In genomic region chr3:37053337-37053736, GRCh38 we compare ENCODE assay signal across 1 cellular context.
TF ChIP-seq lines count a peak whose summit lies in the region.

No MANE protein-coding gene starts in this region.

TF ChIP-seq in K562, 482 proteins besides CTCF, POLR2A, EP300 and RAD21 (continued from another document):
- TF ChIP-seq, protein P1, sequence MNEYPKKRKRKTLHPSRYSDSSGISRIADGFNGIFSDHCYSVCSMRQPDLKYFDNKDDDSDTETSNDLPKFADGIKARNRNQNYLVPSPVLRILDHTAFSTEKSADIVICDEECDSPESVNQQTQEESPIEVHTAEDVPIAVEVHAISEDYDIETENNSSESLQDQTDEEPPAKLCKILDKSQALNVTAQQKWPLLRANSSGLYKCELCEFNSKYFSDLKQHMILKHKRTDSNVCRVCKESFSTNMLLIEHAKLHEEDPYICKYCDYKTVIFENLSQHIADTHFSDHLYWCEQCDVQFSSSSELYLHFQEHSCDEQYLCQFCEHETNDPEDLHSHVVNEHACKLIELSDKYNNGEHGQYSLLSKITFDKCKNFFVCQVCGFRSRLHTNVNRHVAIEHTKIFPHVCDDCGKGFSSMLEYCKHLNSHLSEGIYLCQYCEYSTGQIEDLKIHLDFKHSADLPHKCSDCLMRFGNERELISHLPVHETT (CRISPR knock-in tag; conservative IDR thresholded peaks at IDR 0.05 in 1 of 2, IDR thresholded peaks at IDR 0.05 in 1 of 2), result no peak
- TF ChIP-seq, protein P2, sequence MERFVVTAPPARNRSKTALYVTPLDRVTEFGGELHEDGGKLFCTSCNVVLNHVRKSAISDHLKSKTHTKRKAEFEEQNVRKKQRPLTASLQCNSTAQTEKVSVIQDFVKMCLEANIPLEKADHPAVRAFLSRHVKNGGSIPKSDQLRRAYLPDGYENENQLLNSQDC (CRISPR knock-in tag; IDR thresholded peaks at IDR 0.05), result no peak
- TF ChIP-seq THRB (CRISPR knock-in tag; conservative IDR thresholded peaks at IDR 0.05), result no peak
